In the genomic region with DNA sequence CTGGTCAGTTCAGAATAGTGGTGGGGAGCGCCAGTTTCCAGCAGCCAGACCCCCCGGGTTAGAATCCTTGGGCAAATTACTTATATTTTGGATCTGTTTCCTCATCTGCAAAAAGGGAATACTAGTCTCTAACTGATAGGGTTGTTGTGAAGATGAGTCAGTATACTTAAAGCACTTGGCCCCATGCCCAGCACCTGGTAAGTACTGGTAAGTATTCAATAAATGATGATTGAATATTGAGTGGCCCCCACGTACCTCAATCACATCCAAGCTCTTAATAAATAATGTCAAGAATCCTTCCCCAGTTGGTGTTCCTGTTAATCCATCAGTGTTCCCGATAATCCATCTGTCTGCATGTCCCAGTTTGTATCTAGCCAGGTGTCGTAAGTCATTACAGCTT, we compare ENCODE assay signal across 11 cellular contexts. TPM values are rescaled to one million over a fixed set of nuclear protein-coding genes. Genes with fewer than 3 reads are reported as not detected.
DNase-seq lines count a peak whose midpoint lies in the region; ATAC-seq, FAIRE-seq and TF ChIP-seq lines count a peak whose summit lies in the region.
"Had no signal": no experiment of that assay in that cellular context is flagged by ENCODE, and none has a peak within 500 bp of the region (broad histone marks: within the 10 kb centered on the region; RNA-seq: fewer than 3 reads in every experiment).

No MANE protein-coding gene starts in this region.

- H3K27me3 ChIP-seq in A673 (replicated peaks; ENCODE audit: insufficient read depth, low read depth, low read length, poor library complexity) (no peaks in the 10 kb centered on the region), SK-N-SH (ENCODE audit: insufficient read depth) (no peaks in the 10 kb centered on the region), endothelial cell of umbilical vein (ENCODE audit: control insufficient read depth in 2 of 2, insufficient read depth in 2 of 2, low read length in 2 of 2) (no peaks in the 10 kb centered on the region), mesendoderm (ENCODE audit: insufficient read depth, low read length, poor library complexity) (no peaks in the 10 kb centered on the region)

- WGBS in SK-N-SH (ENCODE audit: low lambda C conversion rate) = 82% methylated on average over 5 of the region's 5 CpGs
- WGBS in mesendoderm (ENCODE audit: extremely low coverage, insufficient coverage, low lambda C conversion rate) = no CpG with 5 or more reads among the region's 5 CpGs

- TF ChIP-seq POLR2A in endothelial cell of umbilical vein (IDR thresholded peaks at IDR 0.05; ENCODE audit: low read depth, low read length) = no peak

- no peak for TF ChIP-seq EP300 in SK-N-SH (IDR thresholded peaks at IDR 0.05; ENCODE audit: borderline replicate concordance in 1 of 2, low read depth in 1 of 2, low read length in 1 of 2)

- no peak overlapping the region for H3K9ac ChIP-seq in SK-N-SH
- H3K9ac ChIP-seq in endothelial cell of umbilical vein (replicated peaks; ENCODE audit: extremely low read depth, insufficient read depth, low read length) = no peak overlapping the region
- no peak overlapping the region for H3K9ac ChIP-seq in mesendoderm (ENCODE audit: low read length)

- intact Hi-C loops in A673 (cut with micrococcal nuclease; ENCODE audit: unreplicated experiment) (no loop called here), endothelial cell of umbilical vein (cut with micrococcal nuclease) (no loop called here)

- no peaks in the 10 kb centered on the region for H3K9me1 ChIP-seq in endothelial cell of umbilical vein (replicated peaks; ENCODE audit: control insufficient read depth, extremely low read depth, insufficient read depth, low read length)

- dilution Hi-C loops in endothelial cell of umbilical vein (cut with MboI; ENCODE audit: extremely low pct_ligation_motif_present, low sequenced_read_pairs) = no loop called here

- H3K4ac ChIP-seq in mesendoderm (ENCODE audit: low read depth, low read length) = no peak overlapping the region

- H3K9me2 ChIP-seq in SK-N-SH = no peaks in the 10 kb centered on the region

- no peak overlapping the region for H3K18ac ChIP-seq in mesendoderm (ENCODE audit: low read length)

- TF ChIP-seq RAD21 in SK-N-SH (IDR thresholded peaks at IDR 0.05; ENCODE audit: low read length) = no peak

- H2BK120ac ChIP-seq in mesendoderm (ENCODE audit: low read depth, low read length) = no peak overlapping the region

- H3K36me3 Mint-ChIP-seq in activated T-cell treated with anti-CD3 and anti-CD28 coated beads, Interleukin-2, amount 50 U/mL, for 4 hours (ENCODE audit: insufficient read depth) = peaks cover 33% of the 10 kb centered on the region

- H3K4me1 Mint-ChIP-seq in activated T-cell treated with anti-CD3 and anti-CD28 coated beads, Interleukin-2, amount 50 U/mL, for 4 hours (ENCODE audit: low read depth) = peaks cover 27% of the 10 kb centered on the region

- H4K8ac ChIP-seq in mesendoderm (ENCODE audit: low read depth, low read length) = no peak overlapping the region

- no peak overlapping the region for H3K56ac ChIP-seq in mesendoderm (ENCODE audit: low read length)

- DNase-seq in A673 (ENCODE audit: low spot score) = peak; percentile 84
- DNase-seq in Daoy (ENCODE audit: low read depth) = peak; percentile 43
- DNase-seq in SK-N-SH = peak; percentile 3
- peak; percentile 43 for DNase-seq in endothelial cell of umbilical vein (ENCODE audit: low read depth, low spot score)
- no peak for DNase-seq in mesendoderm
- no peak for DNase-seq in NOMO-1 (lab: John Stamatoyannopoulos, UW; ENCODE audit: unreplicated experiment in 2 of 2)
- no peak for DNase-seq in GF-D8 (lab: John Stamatoyannopoulos, UW)
- DNase-seq in activated T-cell treated with anti-CD3 and anti-CD28 coated beads, Interleukin-2, amount 50 U/mL, for 4 hours = no peak
- DNase-seq: Caco-2, NCI-H2081 had no signal

- no peak overlapping the region for H2BK5ac ChIP-seq in mesendoderm (ENCODE audit: low read length)

- H2AFZ ChIP-seq in SK-N-SH (ENCODE audit: low read depth) = no peak overlapping the region
- H2AFZ ChIP-seq in endothelial cell of umbilical vein (ENCODE audit: low read depth, low read length) = no peak overlapping the region

- H3K9me3 ChIP-seq in A673 (ENCODE audit: low read depth, low read length, poor library complexity, severe bottlenecking) (no peaks in the 10 kb centered on the region), SK-N-SH (no peaks in the 10 kb centered on the region), endothelial cell of umbilical vein (replicated peaks; ENCODE audit: control insufficient read depth, insufficient read depth, low read length) (no peaks in the 10 kb centered on the region)
- H3K9me3 ChIP-seq: Caco-2 had no signal

- no peak for TF ChIP-seq CTCF in A673 (conservative IDR thresholded peaks at IDR 0.05; ENCODE audit: low read depth, low read length)
- no peak for TF ChIP-seq CTCF in SK-N-SH (IDR thresholded peaks at IDR 0.05)
- TF ChIP-seq CTCF in endothelial cell of umbilical vein (IDR thresholded peaks at IDR 0.05; ENCODE audit: extremely low read depth in 1 of 2, insufficient read depth in 1 of 2, low read depth in 1 of 2, low read length in 2 of 2) = no peak

- CTCF ChIA-PET in A673 (lab: Charles Lee) = interaction anchor here (0.6 to 0.9 kb wide), 2 partner anchors 12 to 160 kb away, joined by 5 to 6 read pairs; partner anchors contain the start of gene ACP2
- CTCF ChIA-PET in SK-N-SH (lab: Yijun Ruan, JAX) = interaction anchor here (1.0 to 5.8 kb wide), 4 partner anchors 11 to 118 kb away, joined by 3 to 31 read pairs (median 10); partner anchors contain the start of gene ACP2
- CTCF ChIA-PET in endothelial cell of umbilical vein (lab: Charles Lee) = interaction anchor here (1.3 to 5.8 kb wide), 4 partner anchors 11 to 119 kb away, joined by 3 to 63 read pairs (median 16); partner anchors contain the start of gene NR1H3

- H3K4me3 ChIP-seq in A673 (ENCODE audit: low read depth, low read length, poor library complexity, severe bottlenecking) (no peak overlapping the region), SK-N-SH (ENCODE audit: low read depth in 2 of 2, low read length in 1 of 2) (no peak overlapping the region), endothelial cell of umbilical vein (replicated peaks in 1 of 3; ENCODE audit: insufficient read depth in 1 of 3, low read depth in 1 of 3, low read length in 3 of 3) (no peak overlapping the region), mesendoderm (ENCODE audit: low read length) (no peak overlapping the region)
- H3K4me3 ChIP-seq: SK-N-MC had no signal

- H3K79me2 ChIP-seq in SK-N-SH (ENCODE audit: insufficient read depth) = no peaks in the 10 kb centered on the region
- no peaks in the 10 kb centered on the region for H3K79me2 ChIP-seq in endothelial cell of umbilical vein (ENCODE audit: control insufficient read depth, insufficient read depth, low read length)
- no peaks in the 10 kb centered on the region for H3K79me2 ChIP-seq in mesendoderm (ENCODE audit: control insufficient read depth, insufficient read depth, low read length)

- no peak overlapping the region for H3K23ac ChIP-seq in mesendoderm (ENCODE audit: low read length)

- H3F3A ChIP-seq in SK-N-SH (replicated peaks; ENCODE audit: insufficient read depth) = peaks cover 42% of the 10 kb centered on the region

- POLR2A ChIA-PET in A673 (lab: Charles Lee; ENCODE audit: low non-redundant PET) (interaction anchor here (0.6 to 0.7 kb wide), 4 partner anchors 20 to 345 kb away, joined by 3 to 10 read pairs (median 6); no protein-coding TSS in a partner anchor), SK-N-SH (lab: Yijun Ruan, JAX) (interaction anchor here (0.9 to 1.9 kb wide), 3 partner anchors 12 to 49 kb away, joined by 3 to 6 read pairs (median 5); partner anchors contain the start of genes ACP2 and DDB2), endothelial cell of umbilical vein (lab: Charles Lee) (interaction anchor here (0.9 kb wide), 1 partner anchor 12 kb away, joined by 3 read pairs; the partner anchor contains the start of gene ACP2)

- no peaks in the 10 kb centered on the region for H3K27me3 Mint-ChIP-seq in activated T-cell treated with anti-CD3 and anti-CD28 coated beads, Interleukin-2, amount 50 U/mL, for 4 hours (ENCODE audit: low read depth)

- H3K27ac ChIP-seq in A673 (ENCODE audit: low read depth, low read length, poor library complexity, severe bottlenecking) (peak overlapping the region; percentile 47), SK-N-SH (ENCODE audit: low read depth in 2 of 2, low read length in 1 of 2) (no peak overlapping the region; a peak in 1 of 4 replicates), endothelial cell of umbilical vein (ENCODE audit: insufficient read depth, low read depth, low read length) (no peak overlapping the region), mesendoderm (ENCODE audit: low read depth, low read length) (no peak overlapping the region)

- no peak overlapping the region for H2AK5ac ChIP-seq in mesendoderm (ENCODE audit: low read length)

- no peaks in the 10 kb centered on the region for H3K9me3 Mint-ChIP-seq in activated T-cell treated with anti-CD3 and anti-CD28 coated beads, Interleukin-2, amount 50 U/mL, for 4 hours

- H3K36me3 ChIP-seq in A673 (ENCODE audit: insufficient read depth, low read length, poor library complexity, severe bottlenecking) (peaks cover 48% of the 10 kb centered on the region), SK-N-SH (replicated peaks in 1 of 2; ENCODE audit: control insufficient read depth in 1 of 2, insufficient read depth in 2 of 2, low read length in 1 of 2) (peaks cover 31 to 47% of the 10 kb centered on the region in 2 experiments), endothelial cell of umbilical vein (ENCODE audit: control insufficient read depth in 2 of 2, extremely low read depth in 1 of 2, insufficient read depth in 2 of 2, low read length in 2 of 2) (peaks cover 18 to 28% of the 10 kb centered on the region in 2 experiments), mesendoderm (ENCODE audit: control insufficient read depth, insufficient read depth, low read length) (peaks cover 9% of the 10 kb centered on the region)

- H4K20me1 ChIP-seq in SK-N-SH (ENCODE audit: insufficient read depth) (no peaks in the 10 kb centered on the region), endothelial cell of umbilical vein (replicated peaks; ENCODE audit: control insufficient read depth, extremely low read depth, insufficient read depth, low read length) (no peaks in the 10 kb centered on the region)

- no peak overlapping the region for H3K4me2 ChIP-seq in SK-N-SH
- peak overlapping the region; percentile 13 for H3K4me2 ChIP-seq in endothelial cell of umbilical vein (ENCODE audit: insufficient read depth, low read length)
- no peak overlapping the region for H3K4me2 ChIP-seq in mesendoderm (ENCODE audit: low read length)

- peaks cover 14% of the 10 kb centered on the region for H3K4me1 ChIP-seq in A673 (ENCODE audit: insufficient read depth, low read length, poor library complexity, severe bottlenecking)
- H3K4me1 ChIP-seq in SK-N-SH (ENCODE audit: control insufficient read depth in 1 of 2, insufficient read depth in 2 of 2, low read depth in 1 of 2, low read length in 1 of 2) = peaks cover 2 to 14% of the 10 kb centered on the region in 2 experiments; a peak in 2 of 4 replicates
- peaks cover 15% of the 10 kb centered on the region for H3K4me1 ChIP-seq in endothelial cell of umbilical vein (ENCODE audit: control insufficient read depth, extremely low read depth, insufficient read depth, low read length)
- no peaks in the 10 kb centered on the region for H3K4me1 ChIP-seq in mesendoderm (ENCODE audit: control insufficient read depth, low read depth, low read length)

- H2BK15ac ChIP-seq in mesendoderm (replicated peaks; ENCODE audit: low read depth) = no peak overlapping the region

- no peak overlapping the region for H3K4me3 Mint-ChIP-seq in activated T-cell treated with anti-CD3 and anti-CD28 coated beads, Interleukin-2, amount 50 U/mL, for 4 hours

- BruUV-seq in A673 (replicated peaks; lab: Mats Ljungman, UMichigan) (TSS peak; percentile 19), endothelial cell of umbilical vein (replicated peaks; lab: Mats Ljungman, UMichigan) (TSS peak; percentile 4)

- H4K5ac ChIP-seq in mesendoderm (ENCODE audit: low read length) = no peak overlapping the region

- no peak for ATAC-seq in activated T-cell treated with anti-CD3 and anti-CD28 coated beads, Interleukin-2, amount 50 U/mL, for 4 hours

- no peaks in the 10 kb centered on the region for H3K79me1 ChIP-seq in mesendoderm (ENCODE audit: low read length)

- FAIRE-seq in endothelial cell of umbilical vein (lab: Jason Lieb, UNC) = no peak

RNA-seq across cellular contexts. Expression of gene ACP2, which starts 12.1 kb away (rescaled TPM):
- total RNA-seq in A673 (2021) (63.3 and 68.1 TPM in 2 replicates), endothelial cell of umbilical vein (35.6 and 39.7 TPM in 2 replicates)
- total RNA-seq in Daoy (2014; rRNA removed; shearing (Covaris generic)) = 18.2 and 33.8 TPM in 2 replicates
- polyA plus RNA-seq in SK-N-SH (2012; rRNA removed) (15.9 and 17.5 TPM in 2 replicates), endothelial cell of umbilical vein (49.2 and 52.6 TPM in 2 replicates)
- 8.3 and 12.2 TPM in 2 replicates for polyA plus RNA-seq in SK-N-SH (2012; cell fraction: cytosol; rRNA removed)
- 39.2 and 48.5 TPM in 2 replicates for polyA plus RNA-seq in SK-N-SH (2012; cell fraction: nucleus; rRNA removed)
- 32.4 and 38.2 TPM in 2 replicates for polyA plus RNA-seq in endothelial cell of umbilical vein (2011; cell fraction: cytosol; rRNA removed)
- polyA plus RNA-seq in endothelial cell of umbilical vein (2011; cell fraction: nucleus; rRNA removed) = 44.8 and 56.0 TPM in 2 replicates
- 22.8 and 24.6 TPM in 2 replicates for polyA plus RNA-seq in endothelial cell of umbilical vein (2012)
- polyA minus RNA-seq in endothelial cell of umbilical vein = 36.5 and 42.3 TPM in 2 replicates
- polyA minus RNA-seq in endothelial cell of umbilical vein (2011; cell fraction: cytosol; rRNA and poly(A)+ RNA removed) = 26.8 TPM
- 23.0 and 23.4 TPM in 2 replicates for polyA minus RNA-seq in endothelial cell of umbilical vein (2011; cell fraction: nucleus; rRNA and poly(A)+ RNA removed)
- polyA plus RNA-seq in mesendoderm (2013, experiment 1 of 2) = 16.4 TPM
- polyA plus RNA-seq in mesendoderm (2013, experiment 2 of 2) = 16.3 TPM
- 10 to 100 TPM; 23.5 to 29.3 (median 28.7) TPM for total RNA-seq in activated T-cell treated with anti-CD3 and anti-CD28 coated beads, Interleukin-2, amount 50 U/mL, for 4 hours

RNA-seq across cellular contexts. Expression of gene NR1H3, which starts 21.3 kb away (rescaled TPM):
- total RNA-seq in A673 (2021) (14.5 and 19.5 TPM in 2 replicates), endothelial cell of umbilical vein (7.4 and 9.8 TPM in 2 replicates)
- total RNA-seq in Daoy (2014; rRNA removed; shearing (Covaris generic)) = 2.2 and 2.3 TPM in 2 replicates
- polyA plus RNA-seq in SK-N-SH (2012; rRNA removed) (6.3 and 7.3 TPM in 2 replicates), endothelial cell of umbilical vein (16.3 and 19.1 TPM in 2 replicates)
- 2.6 and 3.5 TPM in 2 replicates for polyA plus RNA-seq in SK-N-SH (2012; cell fraction: cytosol; rRNA removed)
- polyA plus RNA-seq in SK-N-SH (2012; cell fraction: nucleus; rRNA removed) = 21.7 and 30.1 TPM in 2 replicates
- polyA plus RNA-seq in endothelial cell of umbilical vein (2011; cell fraction: cytosol; rRNA removed) = 12.3 and 14.0 TPM in 2 replicates
- 22.8 and 30.1 TPM in 2 replicates for polyA plus RNA-seq in endothelial cell of umbilical vein (2011; cell fraction: nucleus; rRNA removed)
- polyA plus RNA-seq in endothelial cell of umbilical vein (2012) = 7.4 and 8.4 TPM in 2 replicates
- 12.0 and 19.2 TPM in 2 replicates for polyA minus RNA-seq in endothelial cell of umbilical vein
- polyA minus RNA-seq in endothelial cell of umbilical vein (2011; cell fraction: cytosol; rRNA and poly(A)+ RNA removed) = 50.5 TPM
- 7.1 and 7.2 TPM in 2 replicates for polyA minus RNA-seq in endothelial cell of umbilical vein (2011; cell fraction: nucleus; rRNA and poly(A)+ RNA removed)
- 9.3 TPM for polyA plus RNA-seq in mesendoderm (2013, experiment 1 of 2)
- 9.5 TPM for polyA plus RNA-seq in mesendoderm (2013, experiment 2 of 2)
- total RNA-seq in activated T-cell treated with anti-CD3 and anti-CD28 coated beads, Interleukin-2, amount 50 U/mL, for 4 hours = 10 to 100 TPM in 2 of 3 donors, 1 to 10 TPM in 1; 8.5 to 10.3 (median 10.0) TPM

RNA-seq across cellular contexts. Expression of gene DDB2, which starts 21.7 kb away (rescaled TPM):
- total RNA-seq in A673 (2021) (71.4 and 96.9 TPM in 2 replicates), endothelial cell of umbilical vein (92.4 and 112 TPM in 2 replicates)
- total RNA-seq in Daoy (2014; rRNA removed; shearing (Covaris generic)) = 19.4 and 23.1 TPM in 2 replicates
- polyA plus RNA-seq in SK-N-SH (2012; rRNA removed) (83.5 and 95.5 TPM in 2 replicates), endothelial cell of umbilical vein (86.1 and 96.6 TPM in 2 replicates)
- polyA plus RNA-seq in SK-N-SH (2012; cell fraction: cytosol; rRNA removed) = 65.2 and 68.4 TPM in 2 replicates
- polyA plus RNA-seq in SK-N-SH (2012; cell fraction: nucleus; rRNA removed) = 224 and 254 TPM in 2 replicates
- 70.3 and 77.1 TPM in 2 replicates for polyA plus RNA-seq in endothelial cell of umbilical vein (2011; cell fraction: cytosol; rRNA removed)
- 234 and 235 TPM in 2 replicates for polyA plus RNA-seq in endothelial cell of umbilical vein (2011; cell fraction: nucleus; rRNA removed)
- 93.7 and 116 TPM in 2 replicates for polyA plus RNA-seq in endothelial cell of umbilical vein (2012)
- polyA minus RNA-seq in endothelial cell of umbilical vein = 72.1 and 77.4 TPM in 2 replicates
- polyA minus RNA-seq in endothelial cell of umbilical vein (2011; cell fraction: cytosol; rRNA and poly(A)+ RNA removed) = 45.6 TPM
- 58.0 and 75.8 TPM in 2 replicates for polyA minus RNA-seq in endothelial cell of umbilical vein (2011; cell fraction: nucleus; rRNA and poly(A)+ RNA removed)
- 21.6 TPM for polyA plus RNA-seq in mesendoderm (2013, experiment 1 of 2)
- 22.0 TPM for polyA plus RNA-seq in mesendoderm (2013, experiment 2 of 2)
- total RNA-seq in activated T-cell treated with anti-CD3 and anti-CD28 coated beads, Interleukin-2, amount 50 U/mL, for 4 hours = 10 to 100 TPM; 76.4 to 95.0 (median 90.2) TPM

RNA-seq across cellular contexts. Expression of gene MADD, which starts 33.5 kb away (rescaled TPM):
- total RNA-seq in A673 (2021) = 132 and 133 TPM in 2 replicates
- total RNA-seq in Daoy (2014; rRNA removed; shearing (Covaris generic)) = 15.9 and 17.0 TPM in 2 replicates
- polyA plus RNA-seq in SK-N-SH (2012; rRNA removed) = 10.6 and 16.4 TPM in 2 replicates
- polyA plus RNA-seq in SK-N-SH (2012; cell fraction: cytosol; rRNA removed) = 9.1 and 11.6 TPM in 2 replicates
- 53.5 and 82.5 TPM in 2 replicates for polyA plus RNA-seq in SK-N-SH (2012; cell fraction: nucleus; rRNA removed)
- 36.8 and 38.5 TPM in 2 replicates for total RNA-seq in endothelial cell of umbilical vein
- polyA plus RNA-seq in endothelial cell of umbilical vein = 25.5 and 35.3 TPM in 2 replicates
- polyA plus RNA-seq in endothelial cell of umbilical vein (2011; cell fraction: cytosol; rRNA removed) = 15.6 and 17.5 TPM in 2 replicates
- polyA plus RNA-seq in endothelial cell of umbilical vein (2011; cell fraction: nucleus; rRNA removed) = 72.4 and 96.5 TPM in 2 replicates
- polyA plus RNA-seq in endothelial cell of umbilical vein (2012) = 24.6 and 25.8 TPM in 2 replicates
- 73.1 and 89.7 TPM in 2 replicates for polyA minus RNA-seq in endothelial cell of umbilical vein
- 54.2 TPM for polyA minus RNA-seq in endothelial cell of umbilical vein (2011; cell fraction: cytosol; rRNA and poly(A)+ RNA removed)
- polyA minus RNA-seq in endothelial cell of umbilical vein (2011; cell fraction: nucleus; rRNA and poly(A)+ RNA removed) = 60.8 and 96.7 TPM in 2 replicates
- polyA plus RNA-seq in mesendoderm (2013, experiment 1 of 2) = 11.0 TPM
- 10.4 TPM for polyA plus RNA-seq in mesendoderm (2013, experiment 2 of 2)
- total RNA-seq in activated T-cell treated with anti-CD3 and anti-CD28 coated beads, Interleukin-2, amount 50 U/mL, for 4 hours = 10 to 100 TPM; 51.2 to 55.6 (median 54.5) TPM

RNA-seq across cellular contexts. Expression of gene PACSIN3, which starts 50.2 kb away (rescaled TPM):
- total RNA-seq in A673 (2021) (32.0 and 50.9 TPM in 2 replicates), endothelial cell of umbilical vein (27.2 and 29.0 TPM in 2 replicates)
- 32.5 and 38.2 TPM in 2 replicates for total RNA-seq in Daoy (2014; rRNA removed; shearing (Covaris generic))
- polyA plus RNA-seq in SK-N-SH (2012; rRNA removed) (24.4 and 31.1 TPM in 2 replicates), endothelial cell of umbilical vein (14.7 and 15.2 TPM in 2 replicates)
- polyA plus RNA-seq in SK-N-SH (2012; cell fraction: cytosol; rRNA removed) = 15.8 and 23.6 TPM in 2 replicates
- 23.4 and 33.0 TPM in 2 replicates for polyA plus RNA-seq in SK-N-SH (2012; cell fraction: nucleus; rRNA removed)
- polyA plus RNA-seq in endothelial cell of umbilical vein (2011; cell fraction: cytosol; rRNA removed) = 16.3 and 20.6 TPM in 2 replicates
- polyA plus RNA-seq in endothelial cell of umbilical vein (2011; cell fraction: nucleus; rRNA removed) = 16.6 and 18.6 TPM in 2 replicates
- polyA plus RNA-seq in endothelial cell of umbilical vein (2012) = 16.3 and 27.6 TPM in 2 replicates
- polyA minus RNA-seq in endothelial cell of umbilical vein = 7.5 and 11.2 TPM in 2 replicates
- 129 TPM for polyA minus RNA-seq in endothelial cell of umbilical vein (2011; cell fraction: cytosol; rRNA and poly(A)+ RNA removed)
- polyA minus RNA-seq in endothelial cell of umbilical vein (2011; cell fraction: nucleus; rRNA and poly(A)+ RNA removed) = 8.0 and 10.8 TPM in 2 replicates
- polyA plus RNA-seq in mesendoderm (2013, experiment 1 of 2) = 18.0 TPM
- 18.0 TPM for polyA plus RNA-seq in mesendoderm (2013, experiment 2 of 2)
- total RNA-seq in activated T-cell treated with anti-CD3 and anti-CD28 coated beads, Interleukin-2, amount 50 U/mL, for 4 hours = 10 to 100 TPM in 1 of 3 donors, 1 to 10 TPM in 2; 5.3 to 15.2 (median 5.8) TPM

Comparison
In these comparisons a context has a peak if more than half of its experiments do, and no peak if none do; other contexts are left out.
1. DNase-seq: peak in A673 (single experiment), Daoy (single experiment), SK-N-SH (single experiment) and endothelial cell of umbilical vein (single experiment); none in mesendoderm (single experiment), NOMO-1 (0 of 2), GF-D8 (single experiment) and activated T-cell treated with anti-CD3 and anti-CD28 coated beads, Interleukin-2, amount 50 U/mL, for 4 hours (single experiment).